Comparison of ENCODE assay signal across 1 cellular context in genomic region chr17:8175795-8176196, GRCh38.
TF ChIP-seq lines count a peak whose summit lies in the region.

No MANE protein-coding gene starts in this region.

TF ChIP-seq in H1, 55 proteins besides CTCF, POLR2A, EP300 and RAD21:
- TF ChIP-seq KDM4A (IDR thresholded peaks at IDR 0.05; ENCODE audit: low read depth, low read length, severe bottlenecking) (no peak), JUND (IDR thresholded peaks at IDR 0.05; ENCODE audit: low read length) (no peak), BRCA1 (IDR thresholded peaks at IDR 0.05; ENCODE audit: low read depth, low read length) (no peak), EZH2 (IDR thresholded peaks at IDR 0.05; ENCODE audit: low read depth, low read length, severe bottlenecking) (no peak), SIRT6 (IDR thresholded peaks at IDR 0.05; ENCODE audit: low read length) (no peak), SP1 (IDR thresholded peaks at IDR 0.05; ENCODE audit: low read depth, low read length) (no peak), POU5F1 (IDR thresholded peaks at IDR 0.05; ENCODE audit: low read depth, low read length) (no peak), TCF12 (IDR thresholded peaks at IDR 0.05; ENCODE audit: low read depth, low read length) (no peak), ASH2L (IDR thresholded peaks at IDR 0.05; ENCODE audit: low read length) (no peak), TAF1 (IDR thresholded peaks at IDR 0.05; ENCODE audit: low read depth, low read length) (no peak)
